15 cellular contexts compared by ENCODE assay signal in the genomic region with DNA sequence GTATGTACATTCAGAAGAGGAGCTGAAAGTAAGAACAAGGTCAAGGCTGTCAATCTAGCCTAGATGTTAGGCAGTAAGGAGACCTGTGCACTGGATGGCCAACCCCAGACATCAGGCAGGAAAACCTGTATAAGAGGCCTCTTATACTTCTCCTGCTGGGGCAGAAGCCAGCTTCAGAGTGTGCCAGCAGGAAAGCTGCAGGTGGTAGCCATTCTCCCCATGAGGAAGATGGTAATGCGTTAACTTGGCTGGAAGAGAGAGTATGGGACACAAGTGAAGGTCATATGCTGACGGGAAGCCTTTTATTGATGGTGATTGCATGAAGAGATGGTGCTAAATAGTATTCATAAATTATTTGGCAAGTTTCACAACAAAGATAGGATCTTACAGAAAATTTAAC. TPM values are rescaled to one million over a fixed set of nuclear protein-coding genes. Genes with fewer than 3 reads are reported as not detected.
DNase-seq lines count a peak whose midpoint lies in the region; FAIRE-seq and TF ChIP-seq lines count a peak whose summit lies in the region.
"Had no signal": no experiment of that assay in that cellular context is flagged by ENCODE, and none has a peak within 500 bp of the region (broad histone marks: within the 10 kb centered on the region; RNA-seq: fewer than 3 reads in every experiment).

No MANE protein-coding gene starts in this region.

- no peak overlapping the region for H3K4me2 ChIP-seq in H1 (ENCODE audit: insufficient read depth in 1 of 2, low read depth in 2 of 2, low read length in 2 of 2)

- no peaks in the 10 kb centered on the region for H3K4me1 ChIP-seq in H1 (replicated peaks in 1 of 4; ENCODE audit: control insufficient read depth in 3 of 4, insufficient read depth in 4 of 4, low read length in 3 of 4)
- no peaks in the 10 kb centered on the region for H3K4me1 ChIP-seq in SJCRH30

- no peak overlapping the region for H2BK120ac ChIP-seq in H1 (replicated peaks; ENCODE audit: low read depth, low read length)

- H4K8ac ChIP-seq in H1 (ENCODE audit: extremely low read depth, insufficient read depth, low read length), result no peak overlapping the region

- H3K36me3 ChIP-seq in H1 (ENCODE audit: control insufficient read depth in 2 of 4, insufficient read depth in 4 of 4, low read length in 3 of 4), result no peaks in the 10 kb centered on the region; a peak in 1 of 8 replicates
- no peaks in the 10 kb centered on the region for H3K36me3 ChIP-seq in SJCRH30

- H3K9me3 ChIP-seq in H1 (ENCODE audit: insufficient read depth in 2 of 2, low read depth in 1 of 2, low read length in 1 of 2), result no peaks in the 10 kb centered on the region
- no peaks in the 10 kb centered on the region for H3K9me3 ChIP-seq in SJCRH30 (replicated peaks)

- no peak overlapping the region for H3K9ac ChIP-seq in H1 (replicated peaks in 1 of 4; ENCODE audit: extremely low read depth in 1 of 4, low read depth in 3 of 4, low read length in 3 of 4)

- H2BK15ac ChIP-seq in H1 (ENCODE audit: low read length), result no peak overlapping the region

- H2BK12ac ChIP-seq in H1 (ENCODE audit: low read depth, low read length), result no peak overlapping the region

- H2BK5ac ChIP-seq in H1 (ENCODE audit: low read depth, low read length), result no peak overlapping the region

- no peaks in the 10 kb centered on the region for H3K79me2 ChIP-seq in H1 (ENCODE audit: control insufficient read depth in 1 of 2, insufficient read depth in 2 of 2, low read length in 2 of 2)

- H2AK5ac ChIP-seq in H1 (ENCODE audit: low read depth, low read length), result no peak overlapping the region

- no peaks in the 10 kb centered on the region for H3K79me1 ChIP-seq in H1 (ENCODE audit: low read depth, low read length)

- H4K20me1 ChIP-seq in H1 (replicated peaks in 1 of 2; ENCODE audit: control insufficient read depth in 1 of 2, insufficient read depth in 2 of 2, low read length in 2 of 2), result no peaks in the 10 kb centered on the region

- H3K14ac ChIP-seq in H1 (ENCODE audit: insufficient read length), result no peak overlapping the region

- no peak overlapping the region for H4K91ac ChIP-seq in H1 (replicated peaks; ENCODE audit: insufficient read length, low read length)

- TF ChIP-seq CTCF in H1 (IDR thresholded peaks at IDR 0.05; ENCODE audit: control extremely low read depth in 1 of 3, insufficient read depth in 1 of 3, low read depth in 1 of 3, low read length in 3 of 3), result no peak

- CTCF ChIA-PET in H1 (lab: Charles Lee; ENCODE audit: partially characterized antibody), result interaction anchor here (0.5 kb wide), 1 partner anchor 427 kb away, joined by 3 read pairs; no protein-coding TSS in a partner anchor

- H3K56ac ChIP-seq in H1 (replicated peaks; ENCODE audit: insufficient read length, low read depth, low read length), result no peak overlapping the region

- H3K4me3 ChIP-seq in H1 (ENCODE audit: extremely low read depth in 1 of 4, insufficient read depth in 2 of 4, low read depth in 3 of 4, low read length in 4 of 4) (no peak overlapping the region), SJCRH30 (no peak overlapping the region)

- H3K27ac ChIP-seq in H1 (ENCODE audit: low read depth, low read length), result no peak overlapping the region
- no peak overlapping the region for H3K27ac ChIP-seq in SJCRH30

- H2BK20ac ChIP-seq in H1 (ENCODE audit: low read length), result no peak overlapping the region

- TF ChIP-seq EP300 in H1 (IDR thresholded peaks at IDR 0.05; ENCODE audit: borderline replicate concordance in 1 of 2, low read depth in 2 of 2, low read length in 2 of 2), result no peak

- H3K4ac ChIP-seq in H1 (replicated peaks; ENCODE audit: insufficient read length, low read depth, low read length), result no peak overlapping the region

- 93% methylated on average over 2 of the region's 2 CpGs; no CpG with 5 or more reads in 1 of the 2 experiments for WGBS in H1 (ENCODE audit: extremely low coverage in 1 of 2, insufficient coverage in 1 of 2, insufficient read length in 1 of 2, insufficient replicate concordance in 2 of 2, low coverage in 1 of 2, low lambda C conversion rate in 2 of 2, missing lambda C conversion rate in 1 of 2), 2 experiments

- no peak overlapping the region for H4K5ac ChIP-seq in H1 (ENCODE audit: insufficient read length, low read depth, low read length)

- FAIRE-seq in H1 (lab: Jason Lieb, UNC), result no peak
- FAIRE-seq: A204.1, GM12892 had no signal

- 0 out of 2 replicates have a peak overlapping the region, but pooled peaks have one; percentile 8 for H2AFZ ChIP-seq in H1 (ENCODE audit: low read length)

- H3K23ac ChIP-seq in H1 (ENCODE audit: insufficient read length), result peak overlapping the region; percentile 79

- no peak for TF ChIP-seq POLR2A in H1 (IDR thresholded peaks at IDR 0.05; ENCODE audit: control extremely low read depth in 1 of 2, low read depth in 2 of 2, low read length in 2 of 2)

- no peak overlapping the region for H3K18ac ChIP-seq in H1 (ENCODE audit: extremely low read depth, low read length)

- DNase-seq in NCI-H345 (lab: John Stamatoyannopoulos, UW), result peak; percentile 18
- no peak for DNase-seq in NCI-H345 treated with DMSO at 0.1 percent for 48 hours (lab: John Stamatoyannopoulos, UW; ENCODE audit: unreplicated experiment)
- DNase-seq in NCI-H69 (lab: John Stamatoyannopoulos, UW), result peak; percentile 14
- no peak for DNase-seq in H1 (ENCODE audit: low read depth in 1 of 2, low spot score in 2 of 2)
- DNase-seq in SW480 (ENCODE audit: low spot score), result no peak
- DNase-seq in SKM-1 (lab: John Stamatoyannopoulos, UW; ENCODE audit: unreplicated experiment), result no peak
- no peak for DNase-seq in SJCRH30
- DNase-seq: Calu3; CD4-positive, alpha-beta T cell; DMS153; DMS79 treated with DMSO at 0.1 percent for 48 hours; GDM1; GOT3 had no signal

- TF ChIP-seq RAD21 in H1 (IDR thresholded peaks at IDR 0.05 in 1 of 2, conservative IDR thresholded peaks at IDR 0.05 in 1 of 2; ENCODE audit: low read depth in 2 of 2, low read length in 2 of 2), result no peak

- H3K23me2 ChIP-seq in H1 (ENCODE audit: low read depth, low read length), result no peaks in the 10 kb centered on the region

- H3K27me3 ChIP-seq in H1 (replicated peaks in 1 of 4; ENCODE audit: control insufficient read depth in 3 of 4, extremely low read depth in 1 of 4, insufficient read depth in 3 of 4, low read length in 3 of 4) (no peaks in the 10 kb centered on the region), SJCRH30 (no peaks in the 10 kb centered on the region)

- POLR2A ChIA-PET in H1 (lab: Charles Lee; ENCODE audit: partially characterized antibody), result no interaction called here

TF ChIP-seq in H1, 55 proteins besides CTCF, POLR2A, EP300 and RAD21 (continues in another document):
- no peak for TF ChIP-seq SP1 (IDR thresholded peaks at IDR 0.05; ENCODE audit: low read depth, low read length)
- TF ChIP-seq YY1 (IDR thresholded peaks at IDR 0.05; ENCODE audit: low read depth, low read length), result no peak

RNA-seq across cellular contexts. Expression of a gene that starts 20.6 kb away (rescaled TPM):
- total RNA-seq in H1 (2021; fragmentation: NEBNext Ultra II Directional; extraction: Animal tissue kit (Norgen Biotek cat#: 25700)), result 0.58 and 0.82 TPM in 2 replicates
- polyA plus RNA-seq in H1 (2011; rRNA removed), result 0.55 and 0.57 TPM in 2 replicates
- polyA plus RNA-seq in H1 (2011; cell fraction: cytosol; rRNA removed), result 0.71 TPM
- 0.76 TPM for polyA plus RNA-seq in H1 (2011; cell fraction: nucleus; rRNA removed)
- 0.59 to 1.1 TPM (median 0.82 TPM) in 4 replicates for polyA plus RNA-seq in H1 (2012, experiment 1 of 2)
- 0.45 TPM for polyA plus RNA-seq in H1 (2012, experiment 2 of 2)
- polyA plus RNA-seq in H1 (2013, experiment 1 of 2), result 0.34 TPM
- polyA plus RNA-seq in H1 (2013, experiment 2 of 2), result 0.35 TPM
- polyA minus RNA-seq in H1 (2011; rRNA and poly(A)+ RNA removed), result 0.20 and 0.76 TPM in 2 replicates
- polyA minus RNA-seq in H1 (2011; cell fraction: cytosol; rRNA and poly(A)+ RNA removed), result 0.51 TPM
- polyA minus RNA-seq in H1 (2011; cell fraction: nucleus; rRNA and poly(A)+ RNA removed), result 1.3 TPM
- not detected in 2 replicates for total RNA-seq in SJCRH30 (2014; rRNA removed; shearing (Covaris generic))

RNA-seq across cellular contexts. Expression of a gene that starts 53.0 kb away (rescaled TPM):
- total RNA-seq in H1 (2021; fragmentation: NEBNext Ultra II Directional; extraction: Animal tissue kit (Norgen Biotek cat#: 25700)), result 17.2 and 18.3 TPM in 2 replicates
- 7.9 and 12.3 TPM in 2 replicates for polyA plus RNA-seq in H1 (2011; rRNA removed)
- polyA plus RNA-seq in H1 (2011; cell fraction: cytosol; rRNA removed), result 12.5 TPM
- polyA plus RNA-seq in H1 (2011; cell fraction: nucleus; rRNA removed), result 5.9 TPM
- polyA plus RNA-seq in H1 (2012, experiment 1 of 2), result 12.0 to 21.6 TPM (median 12.7 TPM) in 4 replicates
- polyA plus RNA-seq in H1 (2012, experiment 2 of 2), result 3.0 TPM
- polyA plus RNA-seq in H1 (2013, experiment 1 of 2), result 14.9 TPM
- 14.4 TPM for polyA plus RNA-seq in H1 (2013, experiment 2 of 2)
- polyA minus RNA-seq in H1 (2011; rRNA and poly(A)+ RNA removed), result 7.0 and 10.0 TPM in 2 replicates
- polyA minus RNA-seq in H1 (2011; cell fraction: cytosol; rRNA and poly(A)+ RNA removed), result 4.5 TPM
- polyA minus RNA-seq in H1 (2011; cell fraction: nucleus; rRNA and poly(A)+ RNA removed), result 10.4 TPM
- 8.1 and 9.6 TPM in 2 replicates for total RNA-seq in SJCRH30 (2014; rRNA removed; shearing (Covaris generic))

RNA-seq across cellular contexts. Expression of a gene that starts 53.3 kb away (rescaled TPM):
- 7.5 and 7.7 TPM in 2 replicates for total RNA-seq in H1 (2021; fragmentation: NEBNext Ultra II Directional; extraction: Animal tissue kit (Norgen Biotek cat#: 25700))
- polyA plus RNA-seq in H1 (2011; rRNA removed), result 3.7 and 4.0 TPM in 2 replicates
- 4.3 TPM for polyA plus RNA-seq in H1 (2011; cell fraction: cytosol; rRNA removed)
- polyA plus RNA-seq in H1 (2011; cell fraction: nucleus; rRNA removed), result 5.2 TPM
- 6.3 to 9.2 TPM (median 7.2 TPM) in 4 replicates for polyA plus RNA-seq in H1 (2012, experiment 1 of 2)
- polyA plus RNA-seq in H1 (2012, experiment 2 of 2), result 0.75 TPM
- 4.2 TPM for polyA plus RNA-seq in H1 (2013, experiment 1 of 2)
- polyA plus RNA-seq in H1 (2013, experiment 2 of 2), result 4.4 TPM
- 9.6 and 14.6 TPM in 2 replicates for polyA minus RNA-seq in H1 (2011; rRNA and poly(A)+ RNA removed)
- polyA minus RNA-seq in H1 (2011; cell fraction: cytosol; rRNA and poly(A)+ RNA removed), result 6.2 TPM
- 8.8 TPM for polyA minus RNA-seq in H1 (2011; cell fraction: nucleus; rRNA and poly(A)+ RNA removed)
- 6.9 and 7.2 TPM in 2 replicates for total RNA-seq in SJCRH30 (2014; rRNA removed; shearing (Covaris generic))

Comparison
In these comparisons a context has a peak if more than half of its experiments do, and no peak if none do; other contexts are left out.
1. DNase-seq: peak in NCI-H345 (single experiment) and NCI-H69 (single experiment); none in NCI-H345 treated with DMSO at 0.1 percent for 48 hours (single experiment), H1 (0 of 2), SW480 (single experiment), SKM-1 (single experiment) and SJCRH30 (0 of 2).